ENCODE assay signal across 8 cellular contexts in the genomic region with DNA sequence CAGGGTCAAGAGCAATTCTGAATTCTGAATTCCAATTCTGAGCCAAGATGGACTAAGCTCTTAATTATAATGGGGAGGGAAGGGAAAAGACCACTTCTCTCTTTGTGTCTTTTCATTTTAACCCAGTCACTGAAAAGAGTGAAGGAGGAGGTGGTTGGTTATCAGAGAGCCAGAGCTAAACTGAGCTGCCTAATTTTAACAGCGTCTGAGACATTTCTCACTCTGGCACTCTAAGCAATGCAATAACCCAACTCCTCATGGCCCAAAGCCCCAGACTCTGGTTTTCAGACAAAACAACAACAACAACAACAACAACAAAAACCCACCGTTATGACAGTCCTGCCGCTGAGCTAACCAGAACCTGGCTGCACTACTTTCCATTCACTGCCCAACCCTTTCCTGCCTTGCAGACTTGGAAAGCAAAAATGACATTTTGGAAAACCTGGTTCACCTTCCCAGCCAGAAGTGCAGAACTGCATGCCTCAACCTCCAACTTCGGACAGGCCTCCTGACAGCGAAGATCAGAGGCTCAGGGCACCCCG. TPM values are rescaled to one million over a fixed set of nuclear protein-coding genes. Genes with fewer than 3 reads are reported as not detected.
A peak's percentile ranks its signal among the peaks of the same experiment; 100 is the strongest.
DNase-seq lines count a peak whose midpoint lies in the region; ATAC-seq and TF ChIP-seq lines count a peak whose summit lies in the region.

No MANE protein-coding gene starts in this region.

- peak overlapping the region in 1 of 2 experiments; percentile 33 for H3K4ac ChIP-seq in mesenchymal stem cell (ENCODE audit: low read depth in 1 of 2, low read length in 2 of 2)

- H3K4me1 ChIP-seq in mammary epithelial cell (ENCODE audit: insufficient read depth, low read length) = peaks cover 9% of the 10 kb centered on the region
- peaks cover 4% of the 10 kb centered on the region for H3K4me1 ChIP-seq in mesenchymal stem cell (ENCODE audit: control insufficient read depth, insufficient read depth, low read depth, low read length)

- H3K27me3 ChIP-seq in mammary epithelial cell (ENCODE audit: insufficient read depth, low read length) = no peaks in the 10 kb centered on the region
- H3K27me3 ChIP-seq in mesenchymal stem cell (ENCODE audit: control insufficient read depth in 1 of 2, insufficient read depth in 1 of 2, low read length in 2 of 2) = no peaks in the 10 kb centered on the region

- H2BK15ac ChIP-seq in mesenchymal stem cell (ENCODE audit: low read depth, poor library complexity, severe bottlenecking) = no peak overlapping the region

- WGBS in mammary epithelial cell (ENCODE audit: low coverage, missing lambda C conversion rate) = 3% methylated on average over 6 of the region's 6 CpGs
- 5% methylated on average over 6 of the region's 6 CpGs for WGBS in mesenchymal stem cell

- H3K79me2 ChIP-seq in mammary epithelial cell (ENCODE audit: insufficient read depth, low read length) = peaks cover 6% of the 10 kb centered on the region

- H3K9me3 ChIP-seq in mammary epithelial cell (replicated peaks; ENCODE audit: insufficient read depth, low read length) (no peaks in the 10 kb centered on the region), mesenchymal stem cell (ENCODE audit: control insufficient read depth, low read length) (no peaks in the 10 kb centered on the region)

- no peak overlapping the region for H3K27ac ChIP-seq in mammary epithelial cell (ENCODE audit: insufficient read depth, low read depth, low read length)
- H3K27ac ChIP-seq in mesenchymal stem cell (ENCODE audit: low read length, poor library complexity, severe bottlenecking) = no peak overlapping the region

- H3K4me3 ChIP-seq in mammary epithelial cell (replicated peaks in 1 of 3; ENCODE audit: insufficient read depth in 1 of 3, low read depth in 2 of 3, low read length in 3 of 3) (peak overlapping the region; percentile 62 to 75 (median 65)), mesenchymal stem cell (ENCODE audit: insufficient read depth in 1 of 2, low read depth in 1 of 2, low read length in 2 of 2) (peak overlapping the region; percentile 66 to 82)

- H3K9ac ChIP-seq in mammary epithelial cell (ENCODE audit: insufficient read depth, low read length) = peak overlapping the region; percentile 48
- peak overlapping the region; percentile 84 for H3K9ac ChIP-seq in mesenchymal stem cell (ENCODE audit: low read length)

- H4K91ac ChIP-seq in mesenchymal stem cell (ENCODE audit: low read length) = no peak overlapping the region

- H3K4me2 ChIP-seq in mammary epithelial cell (ENCODE audit: insufficient read depth, low read depth, low read length) (peak overlapping the region; percentile 99), mesenchymal stem cell (ENCODE audit: low read length, poor library complexity, severe bottlenecking) (peak overlapping the region; percentile 82)

- H3K23ac ChIP-seq in mesenchymal stem cell (ENCODE audit: low read length in 2 of 2) = peak overlapping the region in 1 of 2 experiments; percentile 98

- in situ Hi-C loops in mammary epithelial cell (cut with MboI; ENCODE audit: low sequenced_read_pairs in 2 of 2) = no loop called here

- H3K36me3 ChIP-seq in mammary epithelial cell (ENCODE audit: insufficient read depth, low read length) (no peaks in the 10 kb centered on the region), mesenchymal stem cell (ENCODE audit: control insufficient read depth in 1 of 2, insufficient read depth in 2 of 2, low read depth in 1 of 2, low read length in 2 of 2) (peaks cover 7% of the 10 kb centered on the region in 2 experiments)

- H2BK12ac ChIP-seq in mesenchymal stem cell (ENCODE audit: low read length in 2 of 2) = peak overlapping the region in 1 of 2 experiments; percentile 21

- intact Hi-C loops in Right ventricle myocardium inferior (cut with DNase I) (loop anchor here (5.0 kb wide), 1 partner anchor 146 kb away; a partner anchor contains a TSS), cardiac septum (cut with DNase I) (loop anchor here (5.0 kb wide), 2 partner anchors 94 to 146 kb away; a partner anchor contains a TSS), mammary epithelial cell (cut with micrococcal nuclease) (loop anchor here (2.0 kb wide), 1 partner anchor 154 kb away; no protein-coding TSS in a partner anchor), head of caudate nucleus (cut with DNase I) (loop anchor here (10.0 kb wide), 1 partner anchor 92 kb away; a partner anchor contains a TSS)

- dilution Hi-C loops in mammary epithelial cell (cut with HindIII; ENCODE audit: low sequenced_read_pairs) = no loop called here

- CTCF ChIA-PET in mammary epithelial cell (lab: Charles Lee; ENCODE audit: low non-redundant PET) = no interaction called here

- peak overlapping the region in 1 of 2 experiments; percentile 61 for H3K14ac ChIP-seq in mesenchymal stem cell (ENCODE audit: low read length in 2 of 2)

- TF ChIP-seq CTCF in mammary epithelial cell (conservative IDR thresholded peaks at IDR 0.05 in 1 of 2, IDR thresholded peaks at IDR 0.05 in 1 of 2; ENCODE audit: extremely low read depth in 1 of 2, insufficient read depth in 1 of 2, low read depth in 1 of 2, low read length in 2 of 2) = no peak

- peak; percentile 21 for ATAC-seq in Right ventricle myocardium inferior
- no peak for ATAC-seq in GM21381 (IDR thresholded peaks at IDR 0.05; ENCODE audit: unreplicated experiment)
- no peak for ATAC-seq in HG02678 (IDR thresholded peaks at IDR 0.05; ENCODE audit: unreplicated experiment)

- no peak for DNase-seq in Right ventricle myocardium inferior (ENCODE audit: missing footprints)
- DNase-seq in cardiac septum (ENCODE audit: low spot score) = no peak
- peak; percentile 5 for DNase-seq in mammary epithelial cell
- DNase-seq in mesenchymal stem cell = no peak
- DNase-seq in midbrain (lab: John Stamatoyannopoulos, UW) = no peak
- no peak for DNase-seq in head of caudate nucleus

- H4K20me1 ChIP-seq in mammary epithelial cell (ENCODE audit: insufficient read depth, low read length) = no peaks in the 10 kb centered on the region

- H4K8ac ChIP-seq in mesenchymal stem cell (ENCODE audit: low read length) = peak overlapping the region; percentile 78

- H2AK5ac ChIP-seq in mesenchymal stem cell (ENCODE audit: low read length, severe bottlenecking) = no peak overlapping the region

- no peak overlapping the region for H2BK5ac ChIP-seq in mesenchymal stem cell (ENCODE audit: low read depth, low read length, poor library complexity, severe bottlenecking)

- no peak overlapping the region for H2BK120ac ChIP-seq in mesenchymal stem cell (ENCODE audit: low read depth, low read length)

- H2AFZ ChIP-seq in mammary epithelial cell (ENCODE audit: low read depth, low read length) (peak overlapping the region; percentile 98), mesenchymal stem cell (ENCODE audit: low read depth, low read length) (peak overlapping the region; percentile 83)

- peaks cover 32% of the 10 kb centered on the region for H3K79me1 ChIP-seq in mesenchymal stem cell (replicated peaks; ENCODE audit: low read length, poor library complexity, severe bottlenecking)

- no TSS peak for BruUV-seq in mammary epithelial cell (replicated peaks; lab: Mats Ljungman, UMichigan)

- peak overlapping the region; percentile 46 to 92 for H3K18ac ChIP-seq in mesenchymal stem cell (ENCODE audit: low read depth in 1 of 2, low read length in 2 of 2)

RNA-seq across cellular contexts. Expression of a gene that starts 1.0 kb away (rescaled TPM):
- 10.5 TPM for total RNA-seq in Right ventricle myocardium inferior
- total RNA-seq in cardiac septum = 7.8 TPM
- 1 to 10 TPM; 6.7 to 9.3 TPM for total RNA-seq in mammary epithelial cell
- 6.9 TPM for polyA plus RNA-seq in mammary epithelial cell
- polyA minus RNA-seq in mammary epithelial cell = 0.41 TPM
- 7.1 TPM for polyA plus RNA-seq in mesenchymal stem cell (2013, experiment 1 of 2)
- 7.2 TPM for polyA plus RNA-seq in mesenchymal stem cell (2013, experiment 2 of 2)

RNA-seq across cellular contexts. Expression of a gene that starts 53.8 kb away (rescaled TPM):
- total RNA-seq in Right ventricle myocardium inferior (not detected), cardiac septum (not detected), mammary epithelial cell (not detected)
- not detected for polyA plus RNA-seq in mammary epithelial cell
- polyA minus RNA-seq in mammary epithelial cell = not detected
- not detected for polyA plus RNA-seq in mesenchymal stem cell (2013, experiment 1 of 2)
- not detected for polyA plus RNA-seq in mesenchymal stem cell (2013, experiment 2 of 2)
